Comparison of ENCODE assay signal across 17 cellular contexts in the genomic region with DNA sequence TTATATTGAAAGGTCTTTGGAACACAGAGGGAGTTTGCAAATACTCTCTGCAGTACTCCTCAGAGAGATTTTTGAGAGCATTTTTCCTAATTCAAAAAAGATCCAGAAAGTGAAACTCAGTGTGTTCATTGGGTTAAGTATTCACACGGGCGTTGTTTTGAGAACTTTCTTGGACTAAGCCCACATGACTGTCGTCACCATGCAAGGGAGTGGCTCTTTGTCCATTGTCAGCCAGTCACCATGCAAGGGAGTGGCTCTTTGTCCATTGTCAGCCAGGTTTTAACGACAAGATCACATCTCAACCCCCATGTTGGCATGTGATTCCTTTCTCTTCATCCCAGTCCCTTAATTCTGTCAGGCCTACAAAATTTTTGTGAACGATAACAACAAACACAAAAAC.
DNase-seq lines count a peak whose midpoint lies in the region; ATAC-seq, FAIRE-seq and TF ChIP-seq lines count a peak whose summit lies in the region.
"Had no signal": no experiment of that assay in that cellular context is flagged by ENCODE, and none has a peak within 500 bp of the region (broad histone marks: within the 10 kb centered on the region; RNA-seq: fewer than 3 reads in every experiment).

No MANE protein-coding gene starts in this region.

- WGBS in thyroid gland, 2 donors, result 27 to 31% methylated on average over 5 of the region's 5 CpGs

- DNase-seq in NCI-H748 (lab: John Stamatoyannopoulos, UW; ENCODE audit: unreplicated experiment), result peak; percentile 27
- DNase-seq in NCI-H748 treated with DMSO at 0.1 percent for 48 hours (lab: John Stamatoyannopoulos, UW), result no peak
- DNase-seq in left colon, result no peak
- peak; percentile 37 to 64 for DNase-seq in thyroid gland
- DNase-seq in GM13976 (ENCODE audit: low spot score), result no peak
- no peak for DNase-seq in DMS79 treated with DMSO at 0.1 percent for 48 hours (lab: John Stamatoyannopoulos, UW)
- DNase-seq in cerebellar cortex (ENCODE audit: low spot score), result no peak
- DNase-seq: activated CD4-positive, alpha-beta T cell treated with anti-CD3 and anti-CD28 coated beads, Interleukin-2, amount 50 U/mL, for 48 hours; CD4-positive, alpha-beta T cell; Karpas-422; NCI-H1436 treated with DMSO at 0.1 percent for 48 hours; NCI-H446; stimulated activated naive CD8-positive, alpha-beta T cell treated with anti-CD3 and anti-CD28 coated beads, Interleukin-15, Interleukin-2, amounts not matched to agents 100 U/mL and 50 U/mL, for 24 hours had no signal

- H3K27me3 ChIP-seq in thyroid gland, result no peaks in the 10 kb centered on the region

- H3K4me1 ChIP-seq in thyroid gland, result peaks cover 7 to 24% of the 10 kb centered on the region in 2 donors

- TF ChIP-seq CTCF in thyroid gland (IDR thresholded peaks at IDR 0.05) (no peak), GM13976 (IDR thresholded peaks at IDR 0.05; ENCODE audit: borderline replicate concordance, control extremely low read depth, extremely low read depth, insufficient read depth, missing control alignments) (no peak)

- H3K4me3 ChIP-seq in thyroid gland (replicated peaks in 1 of 3), result no peak overlapping the region
- H3K4me3 ChIP-seq: PC-9 had no signal

- no peaks in the 10 kb centered on the region for H3K36me3 ChIP-seq in thyroid gland

- intact Hi-C loops in left colon (cut with DNase I, micrococcal nuclease) (no loop called here), thyroid gland (cut with DNase I) (loop anchor here (10.0 kb wide), 2 partner anchors 73 to 183 kb away; no protein-coding TSS in a partner anchor)

- H3K27ac ChIP-seq in thyroid gland, result peak overlapping the region; percentile 63 to 85 (median 64)
- H3K27ac ChIP-seq: 22Rv1, PC-9 had no signal

- in situ Hi-C loops in GM13976 (cut with MboI; ENCODE audit: low sequenced_read_pairs, unreplicated experiment), result loop anchor here (5.0 kb wide), 1 partner anchor 211 kb away; no protein-coding TSS in a partner anchor

- H3K9me3 ChIP-seq in thyroid gland, result no peaks in the 10 kb centered on the region

- FAIRE-seq in endometrium (lab: Jason Lieb, UNC), result peak; percentile 23
- FAIRE-seq: colon had no signal

- TF ChIP-seq POLR2A in thyroid gland (IDR thresholded peaks at IDR 0.05), result no peak

- ATAC-seq in left colon, result peak; percentile 69
- ATAC-seq: stimulated activated naive CD8-positive, alpha-beta T cell treated with anti-CD3 and anti-CD28 coated beads, Interleukin-15, Interleukin-2, amounts not matched to agents 100 U/mL and 50 U/mL, for 24 hours had no signal

Comparison
In these comparisons a context has a peak if more than half of its experiments do, and no peak if none do; other contexts are left out.
1. DNase-seq: peak in NCI-H748 (single experiment) and thyroid gland (2 of 2); none in NCI-H748 treated with DMSO at 0.1 percent for 48 hours (single experiment), left colon (0 of 2), GM13976 (single experiment), DMS79 treated with DMSO at 0.1 percent for 48 hours (single experiment) and cerebellar cortex (single experiment).